ENCODE assay signal across 15 cellular contexts in the genomic region with DNA sequence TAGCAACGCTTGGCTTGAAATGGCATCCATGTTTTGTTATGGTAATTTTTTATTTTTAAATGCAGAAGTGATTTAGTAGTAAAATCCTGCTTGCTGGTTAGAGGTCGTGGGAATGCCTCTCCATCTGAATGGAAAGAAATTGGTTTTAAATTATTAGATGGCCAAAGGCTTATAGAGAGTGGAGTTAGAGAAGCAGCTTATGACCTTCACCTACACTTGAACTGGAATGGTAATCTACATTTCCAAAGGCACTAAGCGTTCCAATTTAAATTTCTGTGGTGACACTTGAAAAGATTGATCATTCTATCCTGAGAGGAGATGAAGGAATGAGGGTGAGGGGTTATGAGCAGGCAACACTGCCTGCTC.
"Had no signal": no experiment of that assay in that cellular context is flagged by ENCODE, and none has a peak within 500 bp of the region (broad histone marks: within the 10 kb centered on the region; RNA-seq: fewer than 3 reads in every experiment).

No MANE protein-coding gene starts in this region.

- H3K4me1 ChIP-seq: lower lobe of right lung, sigmoid colon, thyroid gland had no signal

- H3K4me3 ChIP-seq: lower lobe of right lung, sigmoid colon, thyroid gland had no signal

- FAIRE-seq: keratinocyte had no signal

- H3K36me3 ChIP-seq: lower lobe of right lung, sigmoid colon, thyroid gland, WERI-Rb-1 had no signal

- DNase-seq: activated CD4-positive, alpha-beta T cell treated with anti-CD3 and anti-CD28 coated beads, Interleukin-2, amount 50 U/mL, for 4 hours; activated gamma-delta T cell; activated T-cell treated with anti-CD3 and anti-CD28 coated beads, Interleukin-2, amount 50 U/mL, for 72 hours; dorsolateral prefrontal cortex; foreskin melanocyte; glutamatergic neuron; lower lobe of right lung; nucleus accumbens; posterior cingulate gyrus; sigmoid colon; stimulated activated naive CD4-positive, alpha-beta T cell treated with Interleukin-2 at 50 U/mL for 16 hours; thyroid gland; WERI-Rb-1 had no signal

- H3K27ac ChIP-seq: dorsolateral prefrontal cortex, lower lobe of right lung, sigmoid colon, thyroid gland, WERI-Rb-1 had no signal

- H3K27me3 ChIP-seq: dorsolateral prefrontal cortex, sigmoid colon, thyroid gland had no signal

- H3K9me3 ChIP-seq: lower lobe of right lung, sigmoid colon, thyroid gland had no signal

- ATAC-seq: activated T-cell treated with anti-CD3 and anti-CD28 coated beads, Interleukin-2, amount 50 U/mL, for 72 hours; lower lobe of right lung; natural killer cell treated with Interleukin-12 subunit alpha and Interleukin-12 subunit beta and Interleukin-15 and Interleukin-18, amount 100 ng/mL, for 72 hours had no signal
